Comparison of ENCODE assay signal across 8 cellular contexts in genomic region chr15:75455424-75455981, GRCh38. TPM values are rescaled to one million over a fixed set of nuclear protein-coding genes. Genes with fewer than 3 reads are reported as not detected.
DNase-seq lines count a peak whose midpoint lies in the region; ATAC-seq and TF ChIP-seq lines count a peak whose summit lies in the region.

No MANE protein-coding gene starts in this region.

- H3K9ac ChIP-seq in HUES48 (ENCODE audit: low read depth, low read length): peak overlapping the region; percentile 54

- peak overlapping the region; percentile 89 for H3K27ac ChIP-seq in CD8-positive, alpha-beta memory T cell (ENCODE audit: low read depth, low read length)
- peak overlapping the region; percentile 96 for H3K27ac ChIP-seq in HUES48 (ENCODE audit: low read depth, low read length)
- peak overlapping the region; percentile 71 for H3K27ac ChIP-seq in PC-9
- peak overlapping the region; percentile 98 for H3K27ac ChIP-seq in epithelial cell of prostate

- no peaks in the 10 kb centered on the region for H3K36me3 ChIP-seq in CD8-positive, alpha-beta memory T cell (ENCODE audit: insufficient read depth, low read length)
- H3K36me3 ChIP-seq in HUES48 (ENCODE audit: control insufficient read depth, insufficient read depth, low read length): no peaks in the 10 kb centered on the region
- H3K36me3 ChIP-seq in PC-9 (ENCODE audit: low read depth): no peaks in the 10 kb centered on the region
- H3K36me3 ChIP-seq in mucosa of descending colon (ENCODE audit: low read depth): peaks cover 4% of the 10 kb centered on the region

- no peaks in the 10 kb centered on the region for H3K9me2 ChIP-seq in PC-9 (ENCODE audit: insufficient read depth)

- peak; percentile 27 for ATAC-seq in mucosa of descending colon
- no peak for ATAC-seq in GM19023 (IDR thresholded peaks at IDR 0.05; ENCODE audit: unreplicated experiment)

- H3K79me2 ChIP-seq in PC-9 (ENCODE audit: low read depth): peaks cover 10% of the 10 kb centered on the region

- TF ChIP-seq CTCF in PC-9 (conservative IDR thresholded peaks at IDR 0.05): no peak
- TF ChIP-seq CTCF in mucosa of descending colon (IDR thresholded peaks at IDR 0.05): no peak

- peaks cover 0 to 1% of the 10 kb centered on the region in 2 donors for H3K27me3 Mint-ChIP-seq in CD8-positive, alpha-beta memory T cell
- no peaks in the 10 kb centered on the region for H3K27me3 Mint-ChIP-seq in activated T-cell treated with anti-CD3 and anti-CD28 coated beads, Interleukin-2, amount 50 U/mL, for 24 hours

- peak overlapping the region; percentile 92 to 97 (median 93) for H3K4me3 Mint-ChIP-seq in CD8-positive, alpha-beta memory T cell
- H3K4me3 Mint-ChIP-seq in activated T-cell treated with anti-CD3 and anti-CD28 coated beads, Interleukin-2, amount 50 U/mL, for 24 hours: peak overlapping the region; percentile 93

- no peaks in the 10 kb centered on the region for H3K27me3 ChIP-seq in CD8-positive, alpha-beta memory T cell (ENCODE audit: insufficient read depth, low read length, poor library complexity, severe bottlenecking)
- H3K27me3 ChIP-seq in HUES48 (ENCODE audit: control insufficient read depth, insufficient read depth, low read length) (no peaks in the 10 kb centered on the region), PC-9 (ENCODE audit: insufficient read depth, low read depth) (no peaks in the 10 kb centered on the region)

- no peaks in the 10 kb centered on the region for H3K9me3 ChIP-seq in CD8-positive, alpha-beta memory T cell (ENCODE audit: low read length)
- no peaks in the 10 kb centered on the region for H3K9me3 ChIP-seq in HUES48 (ENCODE audit: control insufficient read depth, insufficient read depth, low read length)
- no peaks in the 10 kb centered on the region for H3K9me3 ChIP-seq in PC-9 (ENCODE audit: insufficient read depth, low read depth)
- no peaks in the 10 kb centered on the region for H3K9me3 ChIP-seq in mucosa of descending colon

- H3K4me2 ChIP-seq in PC-9: peak overlapping the region; percentile 95

- CTCF ChIA-PET in CD8-positive, alpha-beta memory T cell (lab: Charles Lee): interaction anchor here (1.3 to 6.0 kb wide), 8 partner anchors 9 to 192 kb away, joined by 3 to 52 read pairs (median 5); partner anchors contain the start of genes MAN2C1, SNUPN and SNX33
- CTCF ChIA-PET in PC-9 (lab: Charles Lee): interaction anchor here (1.0 kb wide), 1 partner anchor 87 kb away, joined by 6 read pairs; the partner anchor contains the start of gene MAN2C1

- H4K20me1 ChIP-seq in PC-9 (ENCODE audit: insufficient read depth): peaks cover under 1% of the 10 kb centered on the region

- peak; percentile 82 to 93 (median 85) for DNase-seq in CD8-positive, alpha-beta memory T cell
- DNase-seq in PC-9 (peak; percentile 62 to 82), epithelial cell of prostate (ENCODE audit: low read depth, low spot score) (no peak), mucosa of descending colon (peak; percentile 93 to 96 (median 95))
- peak; percentile 91 for DNase-seq in activated T-cell treated with anti-CD3 and anti-CD28 coated beads, Interleukin-2, amount 50 U/mL, for 24 hours
- DNase-seq in stimulated activated CD8-positive, alpha-beta memory T cell treated with anti-CD3 and anti-CD28 coated beads, Interleukin-2, amount 100 ng/mL, for 48 hours (ENCODE audit: low read depth in 2 of 2): peak; percentile 80 to 83

- H3K4me1 Mint-ChIP-seq in CD8-positive, alpha-beta memory T cell: peaks cover 23 to 27% (median 26%) of the 10 kb centered on the region in 3 donors
- H3K4me1 Mint-ChIP-seq in activated T-cell treated with anti-CD3 and anti-CD28 coated beads, Interleukin-2, amount 50 U/mL, for 24 hours (ENCODE audit: low read depth): peaks cover 20% of the 10 kb centered on the region

- intact Hi-C loops in PC-9 (cut with micrococcal nuclease; ENCODE audit: unreplicated experiment): loop anchor here (2.0 kb wide), 1 partner anchor 185 kb away; the partner anchor contains the start of gene IMP3
- intact Hi-C loops in mucosa of descending colon (cut with DNase I, micrococcal nuclease): loop anchor here in 1 of 2 donors (10.0 kb wide), 1 partner anchor 189 kb away; the partner anchor contains the start of genes IMP3 and SNX33

- peak overlapping the region; percentile 89 to 98 (median 96) for H3K27ac Mint-ChIP-seq in CD8-positive, alpha-beta memory T cell
- peak overlapping the region; percentile 93 for H3K27ac Mint-ChIP-seq in activated T-cell treated with anti-CD3 and anti-CD28 coated beads, Interleukin-2, amount 50 U/mL, for 24 hours

- peaks cover 36% of the 10 kb centered on the region for H3F3A ChIP-seq in PC-9 (ENCODE audit: insufficient read depth, low read depth)

- H3K36me3 Mint-ChIP-seq in CD8-positive, alpha-beta memory T cell: peaks cover 0 to 22% (median 0%) of the 10 kb centered on the region in 3 donors
- H3K36me3 Mint-ChIP-seq in activated T-cell treated with anti-CD3 and anti-CD28 coated beads, Interleukin-2, amount 50 U/mL, for 24 hours (ENCODE audit: low read depth): peaks cover 23% of the 10 kb centered on the region

- H3K4me1 ChIP-seq in CD8-positive, alpha-beta memory T cell (ENCODE audit: insufficient read depth, low read length): peaks cover 20% of the 10 kb centered on the region
- H3K4me1 ChIP-seq in HUES48 (ENCODE audit: control insufficient read depth, insufficient read depth, low read length) (peaks cover 10% of the 10 kb centered on the region), PC-9 (replicated peaks; ENCODE audit: insufficient read depth) (peaks cover 11% of the 10 kb centered on the region), mucosa of descending colon (ENCODE audit: low read depth) (no peaks in the 10 kb centered on the region)

- peak overlapping the region; percentile 91 for H2AFZ ChIP-seq in PC-9

- POLR2A ChIA-PET in CD8-positive, alpha-beta memory T cell (lab: Charles Lee): interaction anchor here (0.7 to 7.3 kb wide), 10 partner anchors 10 to 841 kb away, joined by 3 to 130 read pairs (median 6); partner anchors contain the start of genes IMP3, MAN2C1 and SNUPN
- POLR2A ChIA-PET in PC-9 (lab: Charles Lee; ENCODE audit: unreplicated experiment): interaction anchor here (0.6 to 1.2 kb wide), 6 partner anchors 34 to 543 kb away, joined by 4 to 13 read pairs (median 6); partner anchors contain the start of gene SNUPN

- TSS peak; percentile 7 for BruUV-seq in PC-9 (replicated peaks; lab: Mats Ljungman, UMichigan)

- H3K4me3 ChIP-seq in CD8-positive, alpha-beta memory T cell (ENCODE audit: low read length): peak overlapping the region; percentile 95
- H3K4me3 ChIP-seq in HUES48 (ENCODE audit: low read depth, low read length) (peak overlapping the region; percentile 95), PC-9 (peak overlapping the region; percentile 82), mucosa of descending colon (peak overlapping the region; percentile 75)

- no peaks in the 10 kb centered on the region for H3K9me3 Mint-ChIP-seq in CD8-positive, alpha-beta memory T cell
- H3K9me3 Mint-ChIP-seq in activated T-cell treated with anti-CD3 and anti-CD28 coated beads, Interleukin-2, amount 50 U/mL, for 24 hours: no peaks in the 10 kb centered on the region

RNA-seq across cellular contexts. Expression of gene SIN3A, which starts 4.0 kb away (rescaled TPM):
- total RNA-seq in CD8-positive, alpha-beta memory T cell: 10 to 100 TPM; 82.8 to 89.0 TPM
- 16.0 TPM for polyA plus RNA-seq in CD8-positive, alpha-beta memory T cell
- 87.0 and 91.8 TPM in 2 replicates for total RNA-seq in PC-9 (2021)
- 10 to 100 TPM; 52.6 to 75.3 (median 60.6) TPM for total RNA-seq in mucosa of descending colon
